Comparison of ENCODE assay signal across 19 cellular contexts in the genomic region with DNA sequence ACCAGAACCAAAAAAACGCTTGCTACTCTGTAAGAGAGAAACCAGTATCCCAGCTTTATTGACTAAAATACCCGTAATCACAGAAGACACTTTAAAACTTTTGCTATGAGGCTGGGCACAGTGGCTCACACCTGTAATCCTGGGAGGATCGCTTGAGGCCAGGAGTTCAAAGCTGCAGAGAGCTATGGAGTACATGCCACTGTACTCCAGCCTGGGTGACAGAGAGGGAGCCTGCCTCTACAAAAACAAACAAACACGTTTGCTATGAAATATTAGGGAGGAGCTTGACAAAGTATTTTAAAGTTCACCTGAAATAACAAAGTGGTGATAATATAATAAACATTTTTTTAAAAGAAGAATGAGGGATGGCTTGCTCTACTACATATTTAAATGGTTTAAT.
"Had no signal": no experiment of that assay in that cellular context is flagged by ENCODE, and none has a peak within 500 bp of the region (broad histone marks: within the 10 kb centered on the region; RNA-seq: fewer than 3 reads in every experiment).

No MANE protein-coding gene starts in this region.

- H2AFZ ChIP-seq: neural progenitor cell had no signal

- H3K36me3 ChIP-seq: neural progenitor cell, thoracic aorta had no signal

- H3K27ac ChIP-seq: dorsolateral prefrontal cortex, neural progenitor cell, psoas muscle, skin epidermis, thoracic aorta, tibial nerve had no signal

- ATAC-seq: mucosa of descending colon; natural killer cell treated with Interleukin-12 subunit alpha and Interleukin-12 subunit beta and Interleukin-15 and Interleukin-18, amount 100 ng/mL, for 72 hours; psoas muscle; right cardiac atrium; stimulated activated naive B cell treated with anti-CD40 and anti-IgM and Interleukin-4, amounts not matched to agents 10 μg/mL and 1 μg/mL and 100 μg/mL, for 72 hours had no signal

- DNase-seq: dorsolateral prefrontal cortex; effector CD4-positive, alpha-beta T cell; hypothalamus; mesenchymal stem cell; mucosa of descending colon; naive B cell; nucleus accumbens; psoas muscle; right cardiac atrium; spleen; stimulated activated CD4-positive, alpha-beta T cell treated with anti-CD3 and anti-CD28 coated beads, Interleukin-4, amount 100 ng/mL, for 4 hours; stimulated activated naive B cell treated with anti-CD40 and anti-IgM and Interleukin-4, amounts not matched to agents 10 μg/mL and 1 μg/mL and 100 μg/mL, for 72 hours had no signal

- H3K4me2 ChIP-seq: neural progenitor cell had no signal

- H3K9me3 ChIP-seq: mucosa of descending colon, psoas muscle, thoracic aorta had no signal

- H3K4me3 ChIP-seq: dorsolateral prefrontal cortex, mucosa of descending colon, neural progenitor cell, psoas muscle, skin epidermis, spleen, thoracic aorta, tibial nerve had no signal

- H3K4me1 ChIP-seq: neural progenitor cell, tibial nerve had no signal

- H3K9ac ChIP-seq: neural progenitor cell had no signal

- H3K27me3 ChIP-seq: dorsolateral prefrontal cortex, neural progenitor cell, spleen, tibial nerve had no signal

- H3K27ac Mint-ChIP-seq: mesothelial cell of epicardium; neural progenitor cell; stimulated activated naive CD8-positive, alpha-beta T cell treated with anti-CD3 and anti-CD28 coated beads, Interleukin-15, Interleukin-2, amounts not matched to agents 100 ng/mL and 50 ng/mL, for 24 hours had no signal

- H3K4me3 Mint-ChIP-seq: mesothelial cell of epicardium; naive B cell; neural progenitor cell; stimulated activated naive B cell treated with anti-CD40 and anti-IgM and Interleukin-4, amounts not matched to agents 10 μg/mL and 1 μg/mL and 100 μg/mL, for 72 hours; stimulated activated naive CD8-positive, alpha-beta T cell treated with anti-CD3 and anti-CD28 coated beads, Interleukin-15, Interleukin-2, amounts not matched to agents 100 ng/mL and 50 ng/mL, for 24 hours had no signal

- H3K27me3 Mint-ChIP-seq: naive B cell; natural killer cell treated with Interleukin-12 subunit alpha and Interleukin-12 subunit beta and Interleukin-15 and Interleukin-18, amount 100 ng/mL, for 72 hours; stimulated activated naive B cell treated with anti-CD40 and anti-IgM and Interleukin-4, amounts not matched to agents 10 μg/mL and 1 μg/mL and 100 μg/mL, for 72 hours; stimulated activated naive CD8-positive, alpha-beta T cell treated with anti-CD3 and anti-CD28 coated beads, Interleukin-15, Interleukin-2, amounts not matched to agents 100 ng/mL and 50 ng/mL, for 24 hours had no signal
